ENCODE assay signal across 19 cellular contexts in genomic region chr12:47881041-47881440, GRCh38. TPM values are rescaled to one million over a fixed set of nuclear protein-coding genes. Genes with fewer than 3 reads are reported as not detected.
DNase-seq lines count a peak whose midpoint lies in the region; ATAC-seq and TF ChIP-seq lines count a peak whose summit lies in the region.
"Had no signal": no experiment of that assay in that cellular context is flagged by ENCODE, and none has a peak within 500 bp of the region (broad histone marks: within the 10 kb centered on the region; RNA-seq: fewer than 3 reads in every experiment).

No MANE protein-coding gene starts in this region.

- H3K27ac ChIP-seq in CD4-positive, alpha-beta T cell (ENCODE audit: low read depth, low read length) = no peak overlapping the region
- peak overlapping the region; percentile 7 for H3K27ac ChIP-seq in fibroblast of lung (ENCODE audit: insufficient read depth, low read length)
- H3K27ac ChIP-seq in dorsolateral prefrontal cortex = no peak overlapping the region
- H3K27ac ChIP-seq: A549, BLaER1, KMS-11 had no signal

- H3K4me2 ChIP-seq in fibroblast of lung (ENCODE audit: extremely low read depth, insufficient read depth, low read length) = no peak overlapping the region
- H3K4me2 ChIP-seq: A549, KMS-11 had no signal

- no peaks in the 10 kb centered on the region for H3K9me3 ChIP-seq in CD4-positive, alpha-beta T cell (ENCODE audit: control insufficient read depth, low read length)
- H3K9me3 ChIP-seq in fibroblast of lung (ENCODE audit: control insufficient read depth, insufficient read depth, low read depth, low read length) = no peaks in the 10 kb centered on the region
- H3K9me3 ChIP-seq: A549, BLaER1 had no signal

- peaks cover 22% of the 10 kb centered on the region for H3K4me1 ChIP-seq in fibroblast of lung (ENCODE audit: control insufficient read depth, extremely low read depth, insufficient read depth, low read length)

- H3K4me3 ChIP-seq in fibroblast of lung (replicated peaks in 1 of 4; ENCODE audit: control extremely low read depth in 1 of 4, insufficient read depth in 1 of 4, low read depth in 3 of 4, low read length in 4 of 4) (no peak overlapping the region), dorsolateral prefrontal cortex (no peak overlapping the region)
- H3K4me3 ChIP-seq: A549, BLaER1 had no signal

- TF ChIP-seq CTCF in activated CD8-positive, alpha-beta T cell treated with anti-CD3 and anti-CD28 coated beads for 36 hours (IDR thresholded peaks at IDR 0.05) = no peak
- no peak for TF ChIP-seq CTCF in CD4-positive, alpha-beta T cell (IDR thresholded peaks at IDR 0.05)
- TF ChIP-seq CTCF in fibroblast of lung (conservative IDR thresholded peaks at IDR 0.05 in 1 of 2, IDR thresholded peaks at IDR 0.05 in 1 of 2; ENCODE audit: low read depth in 1 of 2, low read length in 2 of 2) (no peak), dorsolateral prefrontal cortex (IDR thresholded peaks at IDR 0.05 in 54 of 56, conservative IDR thresholded peaks at IDR 0.05 in 2 of 56; ENCODE audit: low read depth in 1 of 56, partially characterized antibody in 56 of 56) (no peak)

- H3K36me3 Mint-ChIP-seq in activated CD8-positive, alpha-beta T cell treated with anti-CD3 and anti-CD28 coated beads for 36 hours (ENCODE audit: low read depth) = peaks cover 85% of the 10 kb centered on the region
- peaks cover 41% of the 10 kb centered on the region for H3K36me3 Mint-ChIP-seq in activated CD8-positive, alpha-beta T cell treated with anti-CD3 and anti-CD28 coated beads, Interleukin-2, amount 10 ng/mL, durations not matched to agents 7 days and 5 days (ENCODE audit: low read depth)
- no peaks in the 10 kb centered on the region for H3K36me3 Mint-ChIP-seq in CD4-positive, alpha-beta T cell (ENCODE audit: low read depth)
- peaks cover 88% of the 10 kb centered on the region for H3K36me3 Mint-ChIP-seq in activated CD4-positive, alpha-beta memory T cell treated with anti-CD3 and anti-CD28 coated beads for 36 hours

- H3K4me3 Mint-ChIP-seq in activated CD8-positive, alpha-beta T cell treated with anti-CD3 and anti-CD28 coated beads for 36 hours = peak overlapping the region; percentile 48
- H3K4me3 Mint-ChIP-seq in activated CD8-positive, alpha-beta T cell treated with anti-CD3 and anti-CD28 coated beads, Interleukin-2, amount 10 ng/mL, durations not matched to agents 7 days and 5 days = no peak overlapping the region
- peak overlapping the region; percentile 65 for H3K4me3 Mint-ChIP-seq in CD4-positive, alpha-beta T cell
- peak overlapping the region; percentile 89 for H3K4me3 Mint-ChIP-seq in activated CD4-positive, alpha-beta memory T cell treated with anti-CD3 and anti-CD28 coated beads for 36 hours
- H3K4me3 Mint-ChIP-seq: H9 had no signal

- peaks cover 64% of the 10 kb centered on the region for H3K4me1 Mint-ChIP-seq in activated CD8-positive, alpha-beta T cell treated with anti-CD3 and anti-CD28 coated beads for 36 hours (ENCODE audit: low read depth)
- H3K4me1 Mint-ChIP-seq in activated CD8-positive, alpha-beta T cell treated with anti-CD3 and anti-CD28 coated beads, Interleukin-2, amount 10 ng/mL, durations not matched to agents 7 days and 5 days (ENCODE audit: low read depth) = peaks cover 60% of the 10 kb centered on the region
- H3K4me1 Mint-ChIP-seq in CD4-positive, alpha-beta T cell (ENCODE audit: low read depth) = peaks cover 45% of the 10 kb centered on the region
- peaks cover 84% of the 10 kb centered on the region for H3K4me1 Mint-ChIP-seq in activated CD4-positive, alpha-beta memory T cell treated with anti-CD3 and anti-CD28 coated beads for 36 hours (ENCODE audit: low read depth)

- H3K27me3 Mint-ChIP-seq in activated CD8-positive, alpha-beta T cell treated with anti-CD3 and anti-CD28 coated beads for 36 hours = no peaks in the 10 kb centered on the region
- H3K27me3 Mint-ChIP-seq in activated CD8-positive, alpha-beta T cell treated with anti-CD3 and anti-CD28 coated beads, Interleukin-2, amount 10 ng/mL, durations not matched to agents 7 days and 5 days (ENCODE audit: low read depth) = no peaks in the 10 kb centered on the region
- no peaks in the 10 kb centered on the region for H3K27me3 Mint-ChIP-seq in CD4-positive, alpha-beta T cell
- H3K27me3 Mint-ChIP-seq in activated CD4-positive, alpha-beta memory T cell treated with anti-CD3 and anti-CD28 coated beads for 36 hours = no peaks in the 10 kb centered on the region

- no peak overlapping the region for H3K9ac ChIP-seq in fibroblast of lung (ENCODE audit: insufficient read depth, low read length)
- H3K9ac ChIP-seq: BLaER1, KMS-11 had no signal

- H3K9me3 Mint-ChIP-seq in activated CD8-positive, alpha-beta T cell treated with anti-CD3 and anti-CD28 coated beads for 36 hours = no peaks in the 10 kb centered on the region
- no peaks in the 10 kb centered on the region for H3K9me3 Mint-ChIP-seq in activated CD8-positive, alpha-beta T cell treated with anti-CD3 and anti-CD28 coated beads, Interleukin-2, amount 10 ng/mL, durations not matched to agents 7 days and 5 days (ENCODE audit: insufficient read depth)
- no peaks in the 10 kb centered on the region for H3K9me3 Mint-ChIP-seq in CD4-positive, alpha-beta T cell
- no peaks in the 10 kb centered on the region for H3K9me3 Mint-ChIP-seq in activated CD4-positive, alpha-beta memory T cell treated with anti-CD3 and anti-CD28 coated beads for 36 hours
- H3K9me3 Mint-ChIP-seq: H9 had no signal

- peaks cover 8% of the 10 kb centered on the region for H3K36me3 ChIP-seq in fibroblast of lung (ENCODE audit: control insufficient read depth, insufficient read depth, low read length)
- H3K36me3 ChIP-seq: BLaER1 had no signal

- POLR2A ChIA-PET in activated CD8-positive, alpha-beta T cell treated with anti-CD3 and anti-CD28 coated beads for 36 hours (lab: Charles Lee) = interaction anchor here (1.4 kb wide), 1 partner anchor 10 kb away, joined by 3 read pairs; no protein-coding TSS in a partner anchor
- POLR2A ChIA-PET in activated CD8-positive, alpha-beta T cell treated with anti-CD3 and anti-CD28 coated beads, Interleukin-2, amount 10 ng/mL, durations not matched to agents 7 days and 5 days (lab: Charles Lee) = no interaction called here
- POLR2A ChIA-PET in CD4-positive, alpha-beta T cell (lab: Charles Lee) = no interaction called here
- POLR2A ChIA-PET in activated CD4-positive, alpha-beta memory T cell treated with anti-CD3 and anti-CD28 coated beads for 36 hours (lab: Charles Lee) = interaction anchor here (1.0 to 1.4 kb wide), 3 partner anchors 11 to 175 kb away, joined by 3 to 4 read pairs (median 3); partner anchors contain the start of gene RPAP3

- H3K79me2 ChIP-seq in fibroblast of lung (ENCODE audit: control insufficient read depth, insufficient read depth, low read length) = no peaks in the 10 kb centered on the region

- no peak for ATAC-seq in activated CD8-positive, alpha-beta T cell treated with anti-CD3 and anti-CD28 coated beads for 36 hours
- ATAC-seq in activated CD8-positive, alpha-beta T cell treated with anti-CD3 and anti-CD28 coated beads, Interleukin-2, amount 10 ng/mL, durations not matched to agents 7 days and 5 days = no peak
- ATAC-seq in CD4-positive, alpha-beta T cell (ENCODE audit: poor library complexity) = no peak
- ATAC-seq in GM18870 (IDR thresholded peaks at IDR 0.05; ENCODE audit: unreplicated experiment) = no peak

- no peak for DNase-seq in activated CD8-positive, alpha-beta T cell treated with anti-CD3 and anti-CD28 coated beads for 36 hours
- no peak for DNase-seq in activated CD8-positive, alpha-beta T cell treated with anti-CD3 and anti-CD28 coated beads, Interleukin-2, amount 10 ng/mL, durations not matched to agents 7 days and 5 days
- DNase-seq in CD4-positive, alpha-beta T cell = no peak
- DNase-seq in activated CD4-positive, alpha-beta memory T cell treated with anti-CD3 and anti-CD28 coated beads for 36 hours = no peak
- DNase-seq in fibroblast of lung (ENCODE audit: low read depth in 2 of 2) (no peak), dorsolateral prefrontal cortex (no peak), GOT3 (lab: John Stamatoyannopoulos, UW) (no peak)
- DNase-seq: H9, NCI-H1417, NCI-H187, NCI-H2107, NCI-H2227 treated with DMSO at 0.1 percent for 48 hours, NCI-H510A treated with DMSO at 0.1 percent for 48 hours, NCI-H774, SHP77 treated with DMSO at 0.1 percent for 48 hours had no signal

- CTCF ChIA-PET in activated CD8-positive, alpha-beta T cell treated with anti-CD3 and anti-CD28 coated beads for 36 hours (lab: Charles Lee) = interaction anchor here (1.0 to 1.6 kb wide), 4 partner anchors 30 to 309 kb away, joined by 3 read pairs; no protein-coding TSS in a partner anchor
- CTCF ChIA-PET in activated CD8-positive, alpha-beta T cell treated with anti-CD3 and anti-CD28 coated beads, Interleukin-2, amount 10 ng/mL, durations not matched to agents 7 days and 5 days (lab: Charles Lee) = interaction anchor here (1.1 to 2.8 kb wide), 5 partner anchors 11 to 308 kb away, joined by 4 to 16 read pairs (median 4); partner anchors contain the start of gene TMEM106C
- CTCF ChIA-PET in CD4-positive, alpha-beta T cell (lab: Charles Lee) = no interaction called here
- CTCF ChIA-PET in activated CD4-positive, alpha-beta memory T cell treated with anti-CD3 and anti-CD28 coated beads for 36 hours (lab: Charles Lee) = interaction anchor here (0.9 to 2.6 kb wide), 5 partner anchors 12 to 139 kb away, joined by 3 to 14 read pairs (median 4); partner anchors contain the start of gene TMEM106C

- H3K27me3 ChIP-seq in CD4-positive, alpha-beta T cell (ENCODE audit: control insufficient read depth, insufficient read depth, low read length) = no peaks in the 10 kb centered on the region
- H3K27me3 ChIP-seq in fibroblast of lung (ENCODE audit: control insufficient read depth, insufficient read depth, low read length) (no peaks in the 10 kb centered on the region), dorsolateral prefrontal cortex (peaks cover 0 to 10% (median 0%) of the 10 kb centered on the region in 45 donors)
- H3K27me3 ChIP-seq: BLaER1 had no signal

- H4K20me1 ChIP-seq in fibroblast of lung (ENCODE audit: control insufficient read depth, extremely low read depth, insufficient read depth, low read length) = no peaks in the 10 kb centered on the region
- H4K20me1 ChIP-seq: BLaER1 had no signal

- intact Hi-C loops in activated CD8-positive, alpha-beta T cell treated with anti-CD3 and anti-CD28 coated beads for 36 hours (cut with micrococcal nuclease) = no loop called here
- intact Hi-C loops in CD4-positive, alpha-beta T cell (cut with DNase I, micrococcal nuclease) = no loop called here
- intact Hi-C loops in activated CD4-positive, alpha-beta memory T cell treated with anti-CD3 and anti-CD28 coated beads for 36 hours (cut with micrococcal nuclease) = loop anchor here (10.0 kb wide), 1 partner anchor 486 kb away; no protein-coding TSS in a partner anchor
- intact Hi-C loops in dorsolateral prefrontal cortex (cut with DNase I) = no loop called here

- H3K27ac Mint-ChIP-seq in activated CD8-positive, alpha-beta T cell treated with anti-CD3 and anti-CD28 coated beads for 36 hours = no peak overlapping the region
- no peak overlapping the region for H3K27ac Mint-ChIP-seq in activated CD8-positive, alpha-beta T cell treated with anti-CD3 and anti-CD28 coated beads, Interleukin-2, amount 10 ng/mL, durations not matched to agents 7 days and 5 days
- H3K27ac Mint-ChIP-seq in CD4-positive, alpha-beta T cell = no peak overlapping the region
- peak overlapping the region; percentile 66 for H3K27ac Mint-ChIP-seq in activated CD4-positive, alpha-beta memory T cell treated with anti-CD3 and anti-CD28 coated beads for 36 hours
- H3K27ac Mint-ChIP-seq: H9 had no signal

- no peak overlapping the region for H2AFZ ChIP-seq in fibroblast of lung (ENCODE audit: low read length)

RNA-seq across cellular contexts. Expression of gene VDR, which starts 23.8 kb away (rescaled TPM):
- 10 to 100 TPM; 84.6 to 86.4 TPM for total RNA-seq in activated CD8-positive, alpha-beta T cell treated with anti-CD3 and anti-CD28 coated beads for 36 hours
- 10 to 100 TPM; 13.2 to 14.5 TPM for total RNA-seq in activated CD8-positive, alpha-beta T cell treated with anti-CD3 and anti-CD28 coated beads, Interleukin-2, amount 10 ng/mL, durations not matched to agents 7 days and 5 days
- total RNA-seq in CD4-positive, alpha-beta T cell = 1 to 10 TPM in 1 of 2 experiments, under 1 TPM in 1; 0.93 to 1.6 TPM
- 100 to 1,000 TPM; 156 TPM for total RNA-seq in activated CD4-positive, alpha-beta memory T cell treated with anti-CD3 and anti-CD28 coated beads for 36 hours
- total RNA-seq in fibroblast of lung (9.8 and 16.2 TPM in 2 replicates), dorsolateral prefrontal cortex (1 to 10 TPM in 18 of 120 experiments, under 1 TPM in 96, not detected in 6; 0.12 to 2.9 (median 0.42) TPM)
- polyA plus RNA-seq in fibroblast of lung = 24.4 and 33.9 TPM in 2 replicates
- polyA plus RNA-seq in fibroblast of lung (2012) = 13.8 and 18.4 TPM in 2 replicates
- 32.6 and 72.8 TPM in 2 replicates for polyA minus RNA-seq in fibroblast of lung (ENCODE audit: low replicate concordance)

Comparison
In these comparisons a context has a peak if more than half of its experiments do, and no peak if none do; other contexts are left out.
1. POLR2A ChIA-PET loops: an anchor here in activated CD8-positive, alpha-beta T cell treated with anti-CD3 and anti-CD28 coated beads for 36 hours (1.4 kb wide) and activated CD4-positive, alpha-beta memory T cell treated with anti-CD3 and anti-CD28 coated beads for 36 hours (1.0 to 1.4 kb wide); none called in activated CD8-positive, alpha-beta T cell treated with anti-CD3 and anti-CD28 coated beads, Interleukin-2, amount 10 ng/mL, durations not matched to agents 7 days and 5 days and CD4-positive, alpha-beta T cell.